Comparison of ENCODE assay signal across 8 cellular contexts in the genomic region with DNA sequence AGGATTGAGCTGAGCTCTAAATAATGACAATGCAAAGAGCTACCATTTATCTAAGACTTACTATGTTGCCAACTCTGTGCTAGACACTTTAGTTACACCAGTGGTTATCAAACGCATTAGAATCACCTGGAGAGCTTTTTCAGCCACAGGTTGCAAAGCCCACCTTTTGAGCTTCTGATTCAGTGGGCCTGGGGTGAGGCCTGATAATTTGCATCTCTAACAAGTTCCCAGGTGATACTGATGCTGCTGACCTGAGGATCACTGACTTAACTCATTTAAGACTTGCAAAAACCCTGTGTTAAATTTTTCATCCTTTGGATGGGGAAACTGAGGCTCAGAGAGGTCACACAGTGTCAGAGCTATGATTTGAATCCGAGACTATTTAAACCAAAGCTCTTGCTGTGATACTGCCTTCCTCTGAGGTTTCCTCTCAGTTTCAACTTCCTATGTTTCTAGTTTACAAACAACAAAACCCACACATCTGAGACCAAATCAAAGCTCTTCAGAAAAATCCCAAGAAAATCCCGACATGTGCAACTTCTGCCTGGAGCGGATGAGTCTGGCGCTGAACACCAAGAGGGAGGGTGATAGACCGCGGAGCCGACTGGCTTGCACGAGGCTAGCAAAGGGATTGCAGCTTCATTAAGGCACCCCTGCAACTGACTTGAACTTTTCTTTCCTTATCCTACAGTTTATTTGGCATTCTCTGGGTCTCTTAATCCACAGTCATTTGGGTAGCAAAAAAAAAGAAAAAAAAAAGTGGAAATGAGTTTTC.
DNase-seq lines count a peak whose midpoint lies in the region; ATAC-seq and TF ChIP-seq lines count a peak whose summit lies in the region.

No MANE protein-coding gene starts in this region.

- H3K9me3 ChIP-seq in CD8-positive, alpha-beta T cell (ENCODE audit: low read length): no peaks in the 10 kb centered on the region

- H3K4me1 Mint-ChIP-seq in CD8-positive, alpha-beta T cell (ENCODE audit: low read depth): peaks cover 12% of the 10 kb centered on the region
- peaks cover 10% of the 10 kb centered on the region for H3K4me1 Mint-ChIP-seq in progenitor cell of endocrine pancreas (ENCODE audit: low read depth)

- no peak overlapping the region for H3K4me3 ChIP-seq in CD8-positive, alpha-beta T cell (ENCODE audit: low read depth, low read length)

- no peaks in the 10 kb centered on the region for H3K9me3 Mint-ChIP-seq in CD8-positive, alpha-beta T cell
- no peaks in the 10 kb centered on the region for H3K9me3 Mint-ChIP-seq in progenitor cell of endocrine pancreas (ENCODE audit: low read depth)

- CTCF ChIA-PET in CD8-positive, alpha-beta T cell (lab: Charles Lee): no interaction called here

- no peaks in the 10 kb centered on the region for H3K4me1 ChIP-seq in CD8-positive, alpha-beta T cell (ENCODE audit: insufficient read depth, low read length)

- H3K36me3 Mint-ChIP-seq in CD8-positive, alpha-beta T cell: no peaks in the 10 kb centered on the region
- no peaks in the 10 kb centered on the region for H3K36me3 Mint-ChIP-seq in progenitor cell of endocrine pancreas (ENCODE audit: insufficient read depth)

- in situ Hi-C loops in SK-MEL-5 (cut with HindIII; ENCODE audit: low pct_unique_long_range_greater_than_20kb, low sequenced_read_pairs): no loop called here

- H3K4me3 Mint-ChIP-seq in CD8-positive, alpha-beta T cell: peak overlapping the region; percentile 54
- H3K4me3 Mint-ChIP-seq in progenitor cell of endocrine pancreas (ENCODE audit: low read depth): peak overlapping the region; percentile 46

- peaks cover 24% of the 10 kb centered on the region for H3K27me3 Mint-ChIP-seq in CD8-positive, alpha-beta T cell (ENCODE audit: low read depth)
- H3K27me3 Mint-ChIP-seq in progenitor cell of endocrine pancreas: peaks cover 3% of the 10 kb centered on the region

- DNase-seq in CD8-positive, alpha-beta T cell: no peak
- DNase-seq in SK-MEL-5 (ENCODE audit: low read depth, low spot score) (peak; percentile 3), Right ventricle myocardium superior (peak; percentile 48), progenitor cell of endocrine pancreas (ENCODE audit: low spot score, unreplicated experiment) (no peak), Kasumi-1 (lab: John Stamatoyannopoulos, UW) (no peak), posterior vena cava (ENCODE audit: low spot score) (no peak)
- no peak for DNase-seq in stimulated activated CD4-positive, alpha-beta T cell treated with anti-CD3 and anti-CD28 coated beads, Interleukin-12 subunit alpha, Interleukin-12 subunit beta, amount 100 ng/mL, for 4 hours

- H3K27me3 ChIP-seq in CD8-positive, alpha-beta T cell (ENCODE audit: insufficient read depth, low read length): no peaks in the 10 kb centered on the region

- H3K27ac ChIP-seq in CD8-positive, alpha-beta T cell (ENCODE audit: low read depth, low read length): no peak overlapping the region

- POLR2A ChIA-PET in CD8-positive, alpha-beta T cell (lab: Charles Lee): no interaction called here

- intact Hi-C loops in CD8-positive, alpha-beta T cell (cut with DNase I, micrococcal nuclease): no loop called here
- intact Hi-C loops in Right ventricle myocardium superior (cut with DNase I) (no loop called here), posterior vena cava (cut with DNase I) (loop anchor here in 1 of 2 donors (2.0 kb wide), 1 partner anchor 38 kb away; no protein-coding TSS in a partner anchor)

- no peak overlapping the region for H3K27ac Mint-ChIP-seq in CD8-positive, alpha-beta T cell
- no peak overlapping the region for H3K27ac Mint-ChIP-seq in progenitor cell of endocrine pancreas

- ATAC-seq in CD8-positive, alpha-beta T cell: no peak
- ATAC-seq in Right ventricle myocardium superior (ENCODE audit: poor library complexity) (peak; percentile 80), HG03442 (IDR thresholded peaks at IDR 0.05; ENCODE audit: unreplicated experiment) (no peak)

- TF ChIP-seq CTCF in CD8-positive, alpha-beta T cell (IDR thresholded peaks at IDR 0.05): no peak
- TF ChIP-seq CTCF in progenitor cell of endocrine pancreas (IDR thresholded peaks at IDR 0.05; ENCODE audit: unreplicated experiment): no peak

- no peaks in the 10 kb centered on the region for H3K36me3 ChIP-seq in CD8-positive, alpha-beta T cell (ENCODE audit: insufficient read depth, low read length)

Comparison
In these comparisons a context has a peak if more than half of its experiments do, and no peak if none do; other contexts are left out.
1. DNase-seq: peak in SK-MEL-5 (single experiment) and Right ventricle myocardium superior (single experiment); none in CD8-positive, alpha-beta T cell (0 of 7), progenitor cell of endocrine pancreas (single experiment), Kasumi-1 (0 of 2), stimulated activated CD4-positive, alpha-beta T cell treated with anti-CD3 and anti-CD28 coated beads, Interleukin-12 subunit alpha, Interleukin-12 subunit beta, amount 100 ng/mL, for 4 hours (single experiment) and posterior vena cava (single experiment).